Comparison of ENCODE assay signal across 28 cellular contexts in genomic region chr11:3129591-3130268, GRCh38. TPM values are rescaled to one million over a fixed set of nuclear protein-coding genes. Genes with fewer than 3 reads are reported as not detected.
A peak's percentile ranks its signal among the peaks of the same experiment; 100 is the strongest.
DNase-seq lines count a peak whose midpoint lies in the region; ATAC-seq, FAIRE-seq and TF ChIP-seq lines count a peak whose summit lies in the region.
"Had no signal": no experiment of that assay in that cellular context is flagged by ENCODE, and none has a peak within 500 bp of the region (broad histone marks: within the 10 kb centered on the region; RNA-seq: fewer than 3 reads in every experiment).

No MANE protein-coding gene starts in this region.

- H3K36me3 ChIP-seq in lower lobe of right lung (peaks cover 7% of the 10 kb centered on the region), suprapubic skin (peaks cover 7% of the 10 kb centered on the region), neural progenitor cell (no peaks in the 10 kb centered on the region), small intestine (ENCODE audit: control insufficient read depth in 2 of 2, insufficient read depth in 2 of 2, low read length in 2 of 2) (no peaks in the 10 kb centered on the region)
- H3K36me3 ChIP-seq: cardiac muscle cell had no signal

- H3K4me3 Mint-ChIP-seq in WTC11 (no peak overlapping the region), neural progenitor cell (no peak overlapping the region)
- H3K4me3 Mint-ChIP-seq: activated B cell treated with CpG ODN at 0.5 μM for 24 hours; activated CD8-positive, alpha-beta memory T cell treated with anti-CD3 and anti-CD28 coated beads, Interleukin-2, amount 10 ng/mL, durations not matched to agents 7 days and 5 days; activated T-cell treated with anti-CD3 and anti-CD28 coated beads, Interleukin-2, amount 50 U/mL, for 72 hours; CD8-positive, alpha-beta T cell; effector memory CD8-positive, alpha-beta T cell; GM23338; naive thymus-derived CD4-positive, alpha-beta T cell; stimulated activated naive B cell treated with anti-CD40 and anti-IgM and Interleukin-4, amounts not matched to agents 10 μg/mL and 1 μg/mL and 100 μg/mL, for 72 hours had no signal

- CTCF ChIA-PET in WTC11 (lab: Charles Lee): interaction anchor here (1.0 to 2.2 kb wide), 7 partner anchors 9 to 92 kb away, joined by 3 to 11 read pairs (median 4); no protein-coding TSS in a partner anchor

- H3K9me3 Mint-ChIP-seq in WTC11: peaks cover 4% of the 10 kb centered on the region
- H3K9me3 Mint-ChIP-seq in neural progenitor cell: no peaks in the 10 kb centered on the region
- H3K9me3 Mint-ChIP-seq: activated B cell treated with CpG ODN at 0.5 μM for 24 hours; activated naive CD4-positive, alpha-beta T cell treated with anti-CD3 and anti-CD28 coated beads, Interleukin-2, amount 50 U/mL, for 72 hours; activated T-cell treated with anti-CD3 and anti-CD28 coated beads, Interleukin-2, amount 50 U/mL, for 72 hours; CD8-positive, alpha-beta T cell; effector memory CD8-positive, alpha-beta T cell; GM23338 had no signal

- no peak overlapping the region for H3K9ac ChIP-seq in neural progenitor cell

- no peak for FAIRE-seq in small intestine (lab: Jason Lieb, UNC)
- FAIRE-seq: GM12892 had no signal

- no peaks in the 10 kb centered on the region for H3K79me2 ChIP-seq in neural progenitor cell (ENCODE audit: low read depth)

- H2AFZ ChIP-seq in neural progenitor cell (replicated peaks): no peak overlapping the region
- H2AFZ ChIP-seq: GM23338 had no signal

- no peaks in the 10 kb centered on the region for H3K27me3 ChIP-seq in lower lobe of right lung (ENCODE audit: low read depth)
- no peaks in the 10 kb centered on the region for H3K27me3 ChIP-seq in suprapubic skin
- no peaks in the 10 kb centered on the region for H3K27me3 ChIP-seq in neural progenitor cell
- no peaks in the 10 kb centered on the region for H3K27me3 ChIP-seq in small intestine (ENCODE audit: control insufficient read depth in 2 of 2, insufficient read depth in 2 of 2, low read length in 2 of 2)
- H3K27me3 ChIP-seq: ascending aorta, cardiac muscle cell had no signal

- intact Hi-C loops in lower lobe of right lung (cut with DNase I): no loop called here

- POLR2A ChIA-PET in WTC11 (lab: Charles Lee): no interaction called here

- no peaks in the 10 kb centered on the region for H3K9me3 ChIP-seq in lower lobe of right lung
- no peaks in the 10 kb centered on the region for H3K9me3 ChIP-seq in suprapubic skin
- no peaks in the 10 kb centered on the region for H3K9me3 ChIP-seq in neural progenitor cell (ENCODE audit: low read depth)
- H3K9me3 ChIP-seq in small intestine (ENCODE audit: control insufficient read depth, low read depth): no peaks in the 10 kb centered on the region
- H3K9me3 ChIP-seq: ascending aorta had no signal

- H3K36me3 Mint-ChIP-seq in WTC11: no peaks in the 10 kb centered on the region
- peaks cover 2% of the 10 kb centered on the region for H3K36me3 Mint-ChIP-seq in neural progenitor cell
- H3K36me3 Mint-ChIP-seq: activated CD8-positive, alpha-beta memory T cell treated with anti-CD3 and anti-CD28 coated beads, Interleukin-2, amount 10 ng/mL, durations not matched to agents 7 days and 5 days; activated naive CD4-positive, alpha-beta T cell treated with anti-CD3 and anti-CD28 coated beads, Interleukin-2, amount 50 U/mL, for 72 hours; naive thymus-derived CD4-positive, alpha-beta T cell; stimulated activated naive B cell treated with anti-CD40 and anti-IgM and Interleukin-4, amounts not matched to agents 10 μg/mL and 1 μg/mL and 100 μg/mL, for 72 hours had no signal

- H4K20me1 ChIP-seq in neural progenitor cell (ENCODE audit: low read depth): peaks cover 9% of the 10 kb centered on the region

- no peak for TF ChIP-seq POLR2A in suprapubic skin (IDR thresholded peaks at IDR 0.05)

- H3K4me1 Mint-ChIP-seq in WTC11: no peaks in the 10 kb centered on the region
- H3K4me1 Mint-ChIP-seq in neural progenitor cell: peaks cover 2% of the 10 kb centered on the region
- H3K4me1 Mint-ChIP-seq: activated B cell treated with CpG ODN at 0.5 μM for 24 hours; activated CD8-positive, alpha-beta memory T cell treated with anti-CD3 and anti-CD28 coated beads, Interleukin-2, amount 10 ng/mL, durations not matched to agents 7 days and 5 days; GM23338 had no signal

- H3K4me1 ChIP-seq in lower lobe of right lung: peaks cover 23% of the 10 kb centered on the region
- H3K4me1 ChIP-seq in suprapubic skin: peaks cover 54% of the 10 kb centered on the region
- H3K4me1 ChIP-seq in neural progenitor cell: peaks cover under 1% of the 10 kb centered on the region
- H3K4me1 ChIP-seq in small intestine (ENCODE audit: control insufficient read depth in 2 of 2, insufficient read depth in 1 of 2, low read depth in 1 of 2, low read length in 1 of 2): no peaks in the 10 kb centered on the region

- no peak for TF ChIP-seq EP300 in suprapubic skin (IDR thresholded peaks at IDR 0.05)

- H3F3A ChIP-seq in neural progenitor cell (ENCODE audit: low read depth): no peaks in the 10 kb centered on the region

- 66% methylated on average over 7 of the region's 21 CpGs for WGBS in suprapubic skin
- WGBS in small intestine, 3 donors: 54 to 74% (median 72%) methylated on average over 19 to 21 of the region's 21 CpGs

- H3K4me3 ChIP-seq in lower lobe of right lung (no peak overlapping the region), suprapubic skin (no peak overlapping the region), neural progenitor cell (no peak overlapping the region), small intestine (ENCODE audit: low read depth in 1 of 2, low read length in 2 of 2) (no peak overlapping the region)
- H3K4me3 ChIP-seq: ascending aorta, cardiac muscle cell, GM23338 had no signal

- ATAC-seq in WTC11 (no peak; the same call in 1 of the 2 replicates), lower lobe of right lung (no peak)
- ATAC-seq: activated CD8-positive, alpha-beta memory T cell treated with anti-CD3 and anti-CD28 coated beads, Interleukin-2, amount 10 ng/mL, durations not matched to agents 7 days and 5 days; activated naive CD4-positive, alpha-beta T cell treated with anti-CD3 and anti-CD28 coated beads, Interleukin-2, amount 50 U/mL, for 72 hours; activated T-cell treated with anti-CD3 and anti-CD28 coated beads, Interleukin-2, amount 50 U/mL, for 72 hours; CD8-positive, alpha-beta T cell; effector memory CD8-positive, alpha-beta T cell; left colon; naive thymus-derived CD4-positive, alpha-beta T cell; stimulated activated naive B cell treated with anti-CD40 and anti-IgM and Interleukin-4, amounts not matched to agents 10 μg/mL and 1 μg/mL and 100 μg/mL, for 72 hours had no signal

- no peak overlapping the region for H3K27ac Mint-ChIP-seq in WTC11
- no peak overlapping the region for H3K27ac Mint-ChIP-seq in neural progenitor cell
- H3K27ac Mint-ChIP-seq: activated B cell treated with CpG ODN at 0.5 μM for 24 hours; activated CD8-positive, alpha-beta memory T cell treated with anti-CD3 and anti-CD28 coated beads, Interleukin-2, amount 10 ng/mL, durations not matched to agents 7 days and 5 days; activated naive CD4-positive, alpha-beta T cell treated with anti-CD3 and anti-CD28 coated beads, Interleukin-2, amount 50 U/mL, for 72 hours; activated T-cell treated with anti-CD3 and anti-CD28 coated beads, Interleukin-2, amount 50 U/mL, for 72 hours; CD8-positive, alpha-beta T cell; GM23338; stimulated activated naive B cell treated with anti-CD40 and anti-IgM and Interleukin-4, amounts not matched to agents 10 μg/mL and 1 μg/mL and 100 μg/mL, for 72 hours had no signal

- H3K27me3 Mint-ChIP-seq in WTC11 (ENCODE audit: low read depth): no peaks in the 10 kb centered on the region
- peaks cover 3% of the 10 kb centered on the region for H3K27me3 Mint-ChIP-seq in neural progenitor cell (ENCODE audit: insufficient read depth, low read depth)
- H3K27me3 Mint-ChIP-seq: activated B cell treated with CpG ODN at 0.5 μM for 24 hours; activated CD8-positive, alpha-beta memory T cell treated with anti-CD3 and anti-CD28 coated beads, Interleukin-2, amount 10 ng/mL, durations not matched to agents 7 days and 5 days; effector memory CD8-positive, alpha-beta T cell; naive thymus-derived CD4-positive, alpha-beta T cell; stimulated activated naive B cell treated with anti-CD40 and anti-IgM and Interleukin-4, amounts not matched to agents 10 μg/mL and 1 μg/mL and 100 μg/mL, for 72 hours had no signal

- DNase-seq in activated naive CD4-positive, alpha-beta T cell treated with anti-CD3 and anti-CD28 coated beads, Interleukin-2, amount 50 U/mL, for 16 hours: peak; percentile 5
- no peak for DNase-seq in activated naive CD4-positive, alpha-beta T cell treated with Interleukin-2 at 50 U/mL for 16 hours
- DNase-seq in WTC11 (ENCODE audit: low spot score) (peak; percentile 12), lower lobe of right lung (peak; percentile 43), suprapubic skin (ENCODE audit: low spot score in 2 of 2) (peak; percentile 64 to 76), HuH-7.5 (ENCODE audit: low spot score) (no peak), neural progenitor cell (ENCODE audit: low spot score) (no peak), small intestine (no peak)
- DNase-seq: activated B cell treated with CpG ODN at 0.5 μM for 24 hours; activated CD4-positive, alpha-beta T cell treated with anti-CD3 and anti-CD28 coated beads, Interleukin-2, amount 50 U/mL, for 1 hour; activated CD8-positive, alpha-beta memory T cell treated with anti-CD3 and anti-CD28 coated beads, Interleukin-2, amount 10 ng/mL, durations not matched to agents 7 days and 5 days; activated T-cell treated with anti-CD3 and anti-CD28 coated beads, Interleukin-2, amount 50 U/mL, for 72 hours; CD8-positive, alpha-beta T cell; cortex of kidney; DMS 273 treated with DMSO at 0.1 percent for 48 hours; effector memory CD8-positive, alpha-beta T cell; naive thymus-derived CD4-positive, alpha-beta T cell; NCI-H187 treated with DMSO at 0.1 percent for 48 hours; SIG-M5; stimulated activated naive B cell treated with anti-CD40 and anti-IgM and Interleukin-4, amounts not matched to agents 10 μg/mL and 1 μg/mL and 100 μg/mL, for 72 hours; SW 1271 had no signal

- TF ChIP-seq CTCF in WTC11 (IDR thresholded peaks at IDR 0.05) (no peak), lower lobe of right lung (IDR thresholded peaks at IDR 0.05) (no peak), suprapubic skin (IDR thresholded peaks at IDR 0.05) (no peak), neural progenitor cell (IDR thresholded peaks at IDR 0.05) (no peak)

- no peak overlapping the region for H3K27ac ChIP-seq in lower lobe of right lung
- H3K27ac ChIP-seq in suprapubic skin: peak overlapping the region; percentile 42
- no peak overlapping the region for H3K27ac ChIP-seq in neural progenitor cell
- no peak overlapping the region for H3K27ac ChIP-seq in small intestine (ENCODE audit: low read depth in 1 of 2, low read length in 1 of 2)
- H3K27ac ChIP-seq: ascending aorta, cardiac muscle cell, HL-60 had no signal

- H3K4me2 ChIP-seq in neural progenitor cell: no peak overlapping the region
- H3K4me2 ChIP-seq: GM23338 had no signal

RNA-seq across cellular contexts. Expression of gene OSBPL5, which starts 35.4 kb away (rescaled TPM):
- 13.1 to 17.7 TPM (median 14.8 TPM) in 3 replicates for total RNA-seq in WTC11 (2021)
- total RNA-seq in lower lobe of right lung: 46.2 TPM
- total RNA-seq in suprapubic skin: 10 to 100 TPM; 43.4 to 75.2 (median 56.8) TPM
- 6.2 and 20.1 TPM in 2 replicates for total RNA-seq in neural progenitor cell (ENCODE audit: low replicate concordance)
- 10 to 100 TPM in 1 of 3 donors, 1 to 10 TPM in 2; 1.6 to 12.9 (median 3.0) TPM for polyA plus RNA-seq in small intestine
- total RNA-seq: activated B cell treated with CpG ODN at 0.5 μM for 24 hours had no signal

Comparison
In these comparisons a context has a peak if more than half of its experiments do, and no peak if none do; other contexts are left out.
1. DNase-seq: peak in activated naive CD4-positive, alpha-beta T cell treated with anti-CD3 and anti-CD28 coated beads, Interleukin-2, amount 50 U/mL, for 16 hours (single experiment), WTC11 (single experiment), lower lobe of right lung (single experiment) and suprapubic skin (2 of 2); none in activated naive CD4-positive, alpha-beta T cell treated with Interleukin-2 at 50 U/mL for 16 hours (single experiment), HuH-7.5 (single experiment), neural progenitor cell (single experiment) and small intestine (single experiment).